ENCODE assay signal across 8 cellular contexts in genomic region chrX:150984164-150984824, GRCh38. TPM values are rescaled to one million over a fixed set of nuclear protein-coding genes. Genes with fewer than 3 reads are reported as not detected.
DNase-seq lines count a peak whose midpoint lies in the region; ATAC-seq, FAIRE-seq and TF ChIP-seq lines count a peak whose summit lies in the region.

No MANE protein-coding gene starts in this region.

- peak overlapping the region; percentile 75 for H3K9ac ChIP-seq in Loucy (ENCODE audit: low read depth, low read length, poor library complexity, severe bottlenecking)

- DNase-seq in CD4-positive, CD25-positive, alpha-beta regulatory T cell = no peak
- no peak for DNase-seq in bronchial epithelial cell (ENCODE audit: low read depth)
- peak in 2 of 3 donors; percentile 12 to 45 for DNase-seq in mucosa of descending colon
- DNase-seq in A172 (ENCODE audit: low spot score) = no peak
- no peak for DNase-seq in OCI-M1 (lab: John Stamatoyannopoulos, UW)
- DNase-seq in MV-4-11 (lab: John Stamatoyannopoulos, UW) = no peak

- no peak overlapping the region for H3K4me3 ChIP-seq in CD4-positive, CD25-positive, alpha-beta regulatory T cell (ENCODE audit: low read depth, low read length)
- H3K4me3 ChIP-seq in Loucy (ENCODE audit: low read length, poor library complexity, severe bottlenecking) (peak overlapping the region; percentile 89), bronchial epithelial cell (ENCODE audit: low read depth, low read length) (peak overlapping the region; percentile 55), mucosa of descending colon (peak overlapping the region; percentile 19)

- H2AFZ ChIP-seq in Loucy (ENCODE audit: low read length) = no peak overlapping the region

- peaks cover 10% of the 10 kb centered on the region for H3K27me3 Mint-ChIP-seq in CD4-positive, CD25-positive, alpha-beta regulatory T cell

- peaks cover 0 to 3% (median 0%) of the 10 kb centered on the region in 7 donors for H3K9me3 Mint-ChIP-seq in CD4-positive, CD25-positive, alpha-beta regulatory T cell

- no peaks in the 10 kb centered on the region for H3K36me3 Mint-ChIP-seq in CD4-positive, CD25-positive, alpha-beta regulatory T cell

- TF ChIP-seq CTCF in Loucy (conservative IDR thresholded peaks at IDR 0.05; ENCODE audit: low read length) (no peak), bronchial epithelial cell (IDR thresholded peaks at IDR 0.05; ENCODE audit: insufficient read depth, low read length, severe bottlenecking) (no peak), mucosa of descending colon (IDR thresholded peaks at IDR 0.05) (no peak)

- H3K27ac Mint-ChIP-seq in CD4-positive, CD25-positive, alpha-beta regulatory T cell = peak overlapping the region in 1 of 3 donors; percentile 77

- no peak for ATAC-seq in CD4-positive, CD25-positive, alpha-beta regulatory T cell (ENCODE audit: low read depth in 2 of 2)
- ATAC-seq in GM19397 (IDR thresholded peaks at IDR 0.05; ENCODE audit: unreplicated experiment) = peak; percentile 3
- no peak for ATAC-seq in mucosa of descending colon

- H3K4me3 Mint-ChIP-seq in CD4-positive, CD25-positive, alpha-beta regulatory T cell = peak overlapping the region; percentile 83 to 92 (median 88)

- no peak overlapping the region for H3K27ac ChIP-seq in CD4-positive, CD25-positive, alpha-beta regulatory T cell (ENCODE audit: insufficient read depth, low read length, poor library complexity, severe bottlenecking)

- peaks cover 0 to 23% (median 8%) of the 10 kb centered on the region in 4 donors for H3K4me1 Mint-ChIP-seq in CD4-positive, CD25-positive, alpha-beta regulatory T cell

- peaks cover 27% of the 10 kb centered on the region for H3K79me2 ChIP-seq in Loucy (ENCODE audit: insufficient read depth, low read length)

- H3K36me3 ChIP-seq in CD4-positive, CD25-positive, alpha-beta regulatory T cell (ENCODE audit: control insufficient read depth, insufficient read depth, low read length) = no peaks in the 10 kb centered on the region
- peaks cover 9% of the 10 kb centered on the region; the same call in 1 of the 2 replicates for H3K36me3 ChIP-seq in Loucy (ENCODE audit: insufficient read depth, low read length)
- no peaks in the 10 kb centered on the region for H3K36me3 ChIP-seq in bronchial epithelial cell (ENCODE audit: control insufficient read depth, insufficient read depth, low read length)
- no peaks in the 10 kb centered on the region for H3K36me3 ChIP-seq in mucosa of descending colon (ENCODE audit: low read depth)

- no peaks in the 10 kb centered on the region for H3K27me3 ChIP-seq in CD4-positive, CD25-positive, alpha-beta regulatory T cell (ENCODE audit: control insufficient read depth, insufficient read depth, low read length)
- no peaks in the 10 kb centered on the region for H3K27me3 ChIP-seq in Loucy (ENCODE audit: insufficient read depth, low read length, poor library complexity, severe bottlenecking)
- H3K27me3 ChIP-seq in bronchial epithelial cell (ENCODE audit: control insufficient read depth, insufficient read depth, low read length) = no peaks in the 10 kb centered on the region

- H4K20me1 ChIP-seq in Loucy (ENCODE audit: insufficient read depth, low read length, poor library complexity, severe bottlenecking) = peaks cover 7% of the 10 kb centered on the region

- no peak for FAIRE-seq in bronchial epithelial cell (lab: Jason Lieb, UNC)

- no peaks in the 10 kb centered on the region for H3K9me2 ChIP-seq in Loucy (replicated peaks; ENCODE audit: low read depth, low read length)

- no peaks in the 10 kb centered on the region for H3K9me3 ChIP-seq in CD4-positive, CD25-positive, alpha-beta regulatory T cell (ENCODE audit: control insufficient read depth in 2 of 2, low read length in 2 of 2)
- H3K9me3 ChIP-seq in Loucy (ENCODE audit: insufficient read depth, low read depth, low read length) (no peaks in the 10 kb centered on the region), mucosa of descending colon (no peaks in the 10 kb centered on the region)

- H3K4me1 ChIP-seq in CD4-positive, CD25-positive, alpha-beta regulatory T cell (ENCODE audit: control insufficient read depth, insufficient read depth, low read length, poor library complexity, severe bottlenecking) = peaks cover 11% of the 10 kb centered on the region
- H3K4me1 ChIP-seq in Loucy (ENCODE audit: insufficient read depth, low read length, poor library complexity, severe bottlenecking) (peaks cover 12% of the 10 kb centered on the region), mucosa of descending colon (ENCODE audit: low read depth) (no peaks in the 10 kb centered on the region)

- H3F3A ChIP-seq in Loucy (ENCODE audit: low read depth) = no peaks in the 10 kb centered on the region

- intact Hi-C loops in mucosa of descending colon (cut with DNase I, micrococcal nuclease) = no loop called here

- H3K4me2 ChIP-seq in Loucy (ENCODE audit: low read depth, low read length, poor library complexity, severe bottlenecking) = peak overlapping the region; percentile 88

RNA-seq across cellular contexts. Expression of gene HMGB3, which starts 1.2 kb away (rescaled TPM):
- 11.5 TPM for total RNA-seq in CD4-positive, CD25-positive, alpha-beta regulatory T cell
- 1 to 10 TPM; 3.5 to 8.4 (median 4.0) TPM for polyA plus RNA-seq in CD4-positive, CD25-positive, alpha-beta regulatory T cell
- total RNA-seq in bronchial epithelial cell (46.7 and 74.5 TPM in 2 replicates), mucosa of descending colon (10 to 100 TPM in 2 of 3 donors, 1 to 10 TPM in 1; 9.8 to 51.2 (median 29.1) TPM)
- 169 and 198 TPM in 2 replicates for total RNA-seq in A172 (2014; rRNA removed; shearing (Covaris generic))

Comparison
In these comparisons a context has a peak if more than half of its experiments do, and no peak if none do; other contexts are left out.
1. DNase-seq: peak in mucosa of descending colon (2 of 3); none in CD4-positive, CD25-positive, alpha-beta regulatory T cell (0 of 3), bronchial epithelial cell (single experiment), A172 (single experiment), OCI-M1 (single experiment) and MV-4-11 (single experiment).